ENCODE assay signal across 1 cellular context in the genomic region with DNA sequence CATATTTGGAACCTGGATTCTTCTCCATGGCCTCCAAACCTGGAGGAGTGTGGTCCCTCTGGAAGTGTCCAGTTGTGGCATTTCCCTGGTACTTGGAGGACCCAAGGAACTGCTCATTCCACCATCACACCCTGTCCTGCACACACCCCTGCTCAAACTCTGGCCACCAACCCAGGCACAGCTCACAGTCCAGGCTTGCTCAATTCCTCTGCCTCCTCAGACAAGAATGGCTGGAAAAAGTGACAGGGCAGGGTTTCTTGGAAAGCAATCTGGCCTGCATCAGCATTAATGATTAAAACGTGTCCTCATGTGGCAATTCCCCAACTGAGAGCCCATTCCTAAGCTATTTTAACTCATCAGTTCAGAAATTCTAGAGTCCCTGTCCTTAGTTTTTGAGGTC.
TF ChIP-seq lines count a peak whose summit lies in the region.

No MANE protein-coding gene starts in this region.

TF ChIP-seq in IMR-90, 13 proteins besides CTCF, POLR2A, EP300 and RAD21:
- no peak for TF ChIP-seq CHD1 (IDR thresholded peaks at IDR 0.05; ENCODE audit: low read depth, low read length)
- TF ChIP-seq CEBPB (IDR thresholded peaks at IDR 0.05; ENCODE audit: low read depth, low read length) = peak; percentile 35; the same call in 1 of the 2 replicates
- 0 out of 2 replicates have a peak, but pooled peaks have one; percentile 11 for TF ChIP-seq MAFK (IDR thresholded peaks at IDR 0.05; ENCODE audit: low read depth, low read length)
TF ChIP-seq in IMR-90: peak in this region for 2.
